ENCODE assay signal across 20 cellular contexts in genomic region chr7:74324499-74325229, GRCh38. TPM values are rescaled to one million over a fixed set of nuclear protein-coding genes. Genes with fewer than 3 reads are reported as not detected.
A peak's percentile ranks its signal among the peaks of the same experiment; 100 is the strongest.
DNase-seq lines count a peak whose midpoint lies in the region; ATAC-seq, FAIRE-seq and TF ChIP-seq lines count a peak whose summit lies in the region.
"Had no signal": no experiment of that assay in that cellular context is flagged by ENCODE, and none has a peak within 500 bp of the region (broad histone marks: within the 10 kb centered on the region; RNA-seq: fewer than 3 reads in every experiment).

No MANE protein-coding gene starts in this region.

- H3K79me2 ChIP-seq in HepG2 (ENCODE audit: insufficient read depth, low read length), result no peaks in the 10 kb centered on the region

- TF ChIP-seq EP300 in HepG2 (IDR thresholded peaks at IDR 0.05; ENCODE audit: low read depth in 2 of 2, low read length in 2 of 2) (no peak), HepG2 (CRISPR knock-in tag; IDR thresholded peaks at IDR 0.05; ENCODE audit: borderline replicate concordance) (no peak)

- peak overlapping the region; percentile 65 for H3K27ac Mint-ChIP-seq in stimulated activated naive B cell treated with anti-CD40 and anti-IgM and Interleukin-4, amounts not matched to agents 10 μg/mL and 1 μg/mL and 100 μg/mL, for 72 hours
- H3K27ac Mint-ChIP-seq: activated naive CD8-positive, alpha-beta T cell; T-helper 2 cell treated with Interferon-gamma antibody and Interleukin-4, amounts not matched to agents 5 μg/mL and 100 μg/mL, for 36 hours had no signal

- no peak for TF ChIP-seq CTCF in HepG2 (CRISPR knock-in tag; IDR thresholded peaks at IDR 0.05)

- no peak for FAIRE-seq in HepG2 (lab: Jason Lieb, UNC)
- FAIRE-seq: GM12891, small intestine had no signal

- no peaks in the 10 kb centered on the region for H3K9me3 Mint-ChIP-seq in stimulated activated naive B cell treated with anti-CD40 and anti-IgM and Interleukin-4, amounts not matched to agents 10 μg/mL and 1 μg/mL and 100 μg/mL, for 72 hours
- H3K9me3 Mint-ChIP-seq: T-helper 2 cell treated with Interferon-gamma antibody and Interleukin-4, amounts not matched to agents 5 μg/mL and 100 μg/mL, for 36 hours had no signal

- peaks cover 9 to 13% of the 10 kb centered on the region in 2 donors for H3K4me1 Mint-ChIP-seq in stimulated activated naive B cell treated with anti-CD40 and anti-IgM and Interleukin-4, amounts not matched to agents 10 μg/mL and 1 μg/mL and 100 μg/mL, for 72 hours

- H2AFZ ChIP-seq in HepG2 (ENCODE audit: low read length), result no peak overlapping the region

- no peak overlapping the region for H3K27ac ChIP-seq in HepG2 (ENCODE audit: extremely low read length, insufficient read depth, low read length)
- H3K27ac ChIP-seq: esophagus squamous epithelium had no signal

- TF ChIP-seq POLR2A in HepG2 (IDR thresholded peaks at IDR 0.05; ENCODE audit: insufficient read depth in 1 of 2, low read depth in 2 of 2, low read length in 2 of 2), result no peak

- no peak overlapping the region for H3K4me3 Mint-ChIP-seq in stimulated activated naive B cell treated with anti-CD40 and anti-IgM and Interleukin-4, amounts not matched to agents 10 μg/mL and 1 μg/mL and 100 μg/mL, for 72 hours
- H3K4me3 Mint-ChIP-seq: activated naive CD8-positive, alpha-beta T cell; T-helper 2 cell treated with Interferon-gamma antibody and Interleukin-4, amounts not matched to agents 5 μg/mL and 100 μg/mL, for 36 hours had no signal

- TF ChIP-seq RAD21 in HepG2 (CRISPR knock-in tag; IDR thresholded peaks at IDR 0.05), result no peak

- WGBS in HepG2 (ENCODE audit: low lambda C conversion rate), result 92% methylated on average over 10 of the region's 13 CpGs

- H3K27me3 ChIP-seq in MG63, result no peaks in the 10 kb centered on the region
- no peaks in the 10 kb centered on the region for H3K27me3 ChIP-seq in HepG2 (ENCODE audit: control insufficient read depth in 1 of 2, insufficient read depth in 2 of 2, low read length in 2 of 2)
- H3K27me3 ChIP-seq: BE2C, esophagus squamous epithelium, stomach had no signal

- H4K20me1 ChIP-seq in HepG2 (ENCODE audit: insufficient read depth, low read length), result no peaks in the 10 kb centered on the region

- CTCF ChIA-PET in HepG2 (lab: Yijun Ruan, JAX; ENCODE audit: low intra/inter-chr PET ratio, low total read pairs), result no interaction called here

- in situ Hi-C loops in HepG2 (cut with HindIII; ENCODE audit: extremely low pct_ligation_motif_present, low pct_unique_long_range_greater_than_20kb), result no loop called here

- no peak overlapping the region for H3K4me2 ChIP-seq in HepG2 (ENCODE audit: low read depth, low read length)

- H3K9me3 ChIP-seq in MG63, result no peaks in the 10 kb centered on the region
- H3K9me3 ChIP-seq in HepG2 (ENCODE audit: low read length), result no peaks in the 10 kb centered on the region
- H3K9me3 ChIP-seq: BE2C, esophagus squamous epithelium, stomach had no signal

- peaks cover 24 to 43% of the 10 kb centered on the region in 2 donors for H3K36me3 Mint-ChIP-seq in stimulated activated naive B cell treated with anti-CD40 and anti-IgM and Interleukin-4, amounts not matched to agents 10 μg/mL and 1 μg/mL and 100 μg/mL, for 72 hours
- H3K36me3 Mint-ChIP-seq: activated naive CD8-positive, alpha-beta T cell had no signal

- intact Hi-C loops in HepG2 (cut with micrococcal nuclease; ENCODE audit: unreplicated experiment), result no loop called here

- no peak overlapping the region for H3K4me3 ChIP-seq in MG63
- H3K4me3 ChIP-seq in HepG2 (replicated peaks in 1 of 3; ENCODE audit: insufficient read depth in 1 of 3, low read depth in 2 of 3, low read length in 3 of 3), result no peak overlapping the region
- H3K4me3 ChIP-seq: esophagus squamous epithelium, stomach had no signal

- no TSS peak for BruUV-seq in HepG2 (replicated peaks; lab: Mats Ljungman, UMichigan)

- H3K27me3 Mint-ChIP-seq in stimulated activated naive B cell treated with anti-CD40 and anti-IgM and Interleukin-4, amounts not matched to agents 10 μg/mL and 1 μg/mL and 100 μg/mL, for 72 hours, result no peaks in the 10 kb centered on the region
- H3K27me3 Mint-ChIP-seq: activated naive CD8-positive, alpha-beta T cell had no signal

- POLR2A ChIA-PET in HepG2 (lab: Yijun Ruan, JAX), result no interaction called here

- H3K36me3 ChIP-seq in MG63, result no peaks in the 10 kb centered on the region
- peaks cover 10 to 26% of the 10 kb centered on the region in 2 experiments; a peak in 3 of 5 replicates for H3K36me3 ChIP-seq in HepG2 (replicated peaks in 1 of 2; ENCODE audit: control insufficient read depth in 1 of 2, insufficient read depth in 2 of 2, low read length in 2 of 2)
- H3K36me3 ChIP-seq: BE2C had no signal

- H3K9ac ChIP-seq in HepG2 (ENCODE audit: insufficient read depth, low read depth, low read length), result no peak overlapping the region

- ATAC-seq in HepG2 (no peak), GM18519 (IDR thresholded peaks at IDR 0.05; ENCODE audit: low FRiP score, unreplicated experiment) (no peak), HG03442 (IDR thresholded peaks at IDR 0.05; ENCODE audit: unreplicated experiment) (no peak)
- no peak for ATAC-seq in stimulated activated naive B cell treated with anti-CD40 and anti-IgM and Interleukin-4, amounts not matched to agents 10 μg/mL and 1 μg/mL and 100 μg/mL, for 72 hours (replicated peaks)

- DNase-seq in MG63, result peak; percentile 15
- peak; percentile 53 for DNase-seq in cerebellar cortex (ENCODE audit: low spot score)
- DNase-seq in HepG2 (ENCODE audit: low spot score), result no peak
- no peak for DNase-seq in stimulated activated naive B cell treated with anti-CD40 and anti-IgM and Interleukin-4, amounts not matched to agents 10 μg/mL and 1 μg/mL and 100 μg/mL, for 72 hours
- no peak for DNase-seq in DMS79 (lab: John Stamatoyannopoulos, UW)
- no peak for DNase-seq in NCI-H187 treated with DMSO at 0.1 percent for 48 hours (lab: John Stamatoyannopoulos, UW)
- DNase-seq: activated CD4-positive, alpha-beta T cell treated with anti-CD3 and anti-CD28 coated beads for 48 hours; BE2C; cortex of kidney; esophagus squamous epithelium; NCI-H2081; NCI-H82; RPMI8226; stomach had no signal

- no peaks in the 10 kb centered on the region for H3K4me1 ChIP-seq in HepG2 (ENCODE audit: insufficient read depth, low read length)
- H3K4me1 ChIP-seq: BE2C had no signal

TF ChIP-seq in HepG2, 621 proteins besides CTCF, POLR2A, EP300 and RAD21:
- TF ChIP-seq SATB2 (CRISPR knock-in tag; IDR thresholded peaks at IDR 0.05) (no peak), AGO2 (optimal IDR thresholded peaks at IDR 0.05; ENCODE audit: low read depth, low read length) (peak; percentile 15)

RNA-seq across cellular contexts. Expression of gene CLIP2, which starts 35.5 kb away (rescaled TPM):
- total RNA-seq in MG63 (2014; rRNA removed; shearing (Covaris generic); ENCODE audit: low replicate concordance), result 6.3 and 6.9 TPM in 2 replicates
- total RNA-seq in HepG2 (2016; rRNA removed; fragmentation: Illumina TruSeq; extraction: Trizol), result 13.6 and 17.4 TPM in 2 replicates
- total RNA-seq in HepG2 (2016; cell fraction: cytosol; rRNA removed; fragmentation: Illumina TruSeq; extraction: Trizol; ENCODE audit: low read depth), result 7.5 and 7.6 TPM in 2 replicates
- 10.6 and 19.9 TPM in 2 replicates for total RNA-seq in HepG2 (2016; cell fraction: insoluble cytoplasmic fraction; rRNA removed; fragmentation: Illumina TruSeq; extraction: Trizol)
- 9.6 and 10.3 TPM in 2 replicates for total RNA-seq in HepG2 (2016; cell fraction: membrane; rRNA removed; fragmentation: Illumina TruSeq; extraction: Trizol)
- 15.2 and 16.4 TPM in 2 replicates for total RNA-seq in HepG2 (2016; cell fraction: nucleus; rRNA removed; fragmentation: Illumina TruSeq; extraction: Trizol)
- polyA plus RNA-seq in HepG2 (2011; rRNA removed), result 6.5 and 9.2 TPM in 2 replicates
- 6.5 and 7.4 TPM in 2 replicates for polyA plus RNA-seq in HepG2 (2011; cell fraction: cytosol; rRNA removed)
- polyA plus RNA-seq in HepG2 (2011; cell fraction: nucleus; rRNA removed), result 19.0 and 19.1 TPM in 2 replicates
- 14.2 and 32.5 TPM in 2 replicates for polyA plus RNA-seq in HepG2 (2012)
- polyA plus RNA-seq in HepG2 (2016; cell fraction: cytosol; fragmentation: Illumina TruSeq; extraction: Trizol; ENCODE audit: low read depth), result 1.6 and 1.8 TPM in 2 replicates
- polyA plus RNA-seq in HepG2 (2016; cell fraction: insoluble cytoplasmic fraction; fragmentation: Illumina TruSeq; extraction: Trizol; ENCODE audit: low read depth), result 10.0 and 13.1 TPM in 2 replicates
- polyA plus RNA-seq in HepG2 (2016; cell fraction: membrane; fragmentation: Illumina TruSeq; extraction: Trizol; ENCODE audit: low read depth), result 4.5 and 5.2 TPM in 2 replicates
- polyA plus RNA-seq in HepG2 (2016; cell fraction: nucleus; fragmentation: Illumina TruSeq; extraction: Trizol; ENCODE audit: insufficient read depth, low read depth), result 22.6 and 24.8 TPM in 2 replicates
- 2.9 and 19.1 TPM in 2 replicates for polyA minus RNA-seq in HepG2 (2011; rRNA and poly(A)+ RNA removed; ENCODE audit: low replicate concordance)
- 9.1 and 11.1 TPM in 2 replicates for polyA minus RNA-seq in HepG2 (2011; cell fraction: cytosol; rRNA and poly(A)+ RNA removed)
- polyA minus RNA-seq in HepG2 (2011; cell fraction: nucleus; rRNA and poly(A)+ RNA removed), result 14.3 and 17.3 TPM in 2 replicates

Comparison
In these comparisons a context has a peak if more than half of its experiments do, and no peak if none do; other contexts are left out.
1. DNase-seq: peak in MG63 (single experiment) and cerebellar cortex (single experiment); none in HepG2 (single experiment), stimulated activated naive B cell treated with anti-CD40 and anti-IgM and Interleukin-4, amounts not matched to agents 10 μg/mL and 1 μg/mL and 100 μg/mL, for 72 hours (single experiment), DMS79 (single experiment) and NCI-H187 treated with DMSO at 0.1 percent for 48 hours (single experiment).